In genomic region chr19:18292460-18292809, GRCh38 we compare ENCODE assay signal across 8 cellular contexts. TPM values are rescaled to one million over a fixed set of nuclear protein-coding genes. Genes with fewer than 3 reads are reported as not detected.
A peak's percentile ranks its signal among the peaks of the same experiment; 100 is the strongest.
DNase-seq lines count a peak whose midpoint lies in the region; ATAC-seq and TF ChIP-seq lines count a peak whose summit lies in the region.

No MANE protein-coding gene starts in this region.

- no peak for TF ChIP-seq CTCF in OCI-LY7 (conservative IDR thresholded peaks at IDR 0.05; ENCODE audit: low read length)
- TF ChIP-seq CTCF in neural crest cell (conservative IDR thresholded peaks at IDR 0.05), result no peak

- intact Hi-C loops in OCI-LY7 (cut with micrococcal nuclease; ENCODE audit: unreplicated experiment), result loop anchor here (1.0 kb wide), 1 partner anchor 11 kb away; the partner anchor contains the start of gene JUND

- H3K4me1 Mint-ChIP-seq in neural crest cell, result peaks cover 29% of the 10 kb centered on the region

- peak overlapping the region; percentile 83; the same call in 1 of the 2 replicates for H2AFZ ChIP-seq in OCI-LY7 (ENCODE audit: low read length)

- peak overlapping the region; percentile 87 for H3K4me2 ChIP-seq in OCI-LY7 (ENCODE audit: low read length)

- H3K9me3 ChIP-seq in OCI-LY7 (ENCODE audit: low read length), result no peaks in the 10 kb centered on the region
- no peaks in the 10 kb centered on the region for H3K9me3 ChIP-seq in effector memory CD4-positive, alpha-beta T cell (ENCODE audit: control insufficient read depth, low read length)

- no peaks in the 10 kb centered on the region for H3K9me3 Mint-ChIP-seq in neural crest cell

- no peaks in the 10 kb centered on the region for H3K36me3 ChIP-seq in OCI-LY7 (ENCODE audit: insufficient read depth, low read length)
- H3K36me3 ChIP-seq in effector memory CD4-positive, alpha-beta T cell (ENCODE audit: control insufficient read depth, insufficient read depth, low read length), result no peaks in the 10 kb centered on the region

- H3K79me2 ChIP-seq in OCI-LY7 (ENCODE audit: insufficient read depth, low read depth, low read length), result no peaks in the 10 kb centered on the region

- H3K4me1 ChIP-seq in OCI-LY7 (ENCODE audit: insufficient read depth, low read length, poor library complexity, severe bottlenecking), result peaks cover 57% of the 10 kb centered on the region
- peaks cover 51% of the 10 kb centered on the region for H3K4me1 ChIP-seq in effector memory CD4-positive, alpha-beta T cell (ENCODE audit: control insufficient read depth, insufficient read depth, low read length, poor library complexity, severe bottlenecking)

- peak overlapping the region; percentile 73 for H3K4me3 ChIP-seq in OCI-LY7 (ENCODE audit: low read depth, low read length, poor library complexity, severe bottlenecking)
- peak overlapping the region; percentile 57 for H3K4me3 ChIP-seq in effector memory CD4-positive, alpha-beta T cell (ENCODE audit: insufficient read depth, low read depth, low read length, poor library complexity, severe bottlenecking)

- no peak overlapping the region for H3K27ac Mint-ChIP-seq in neural crest cell (ENCODE audit: unreplicated experiment)

- POLR2A ChIA-PET in OCI-LY7 (lab: Charles Lee), result interaction anchor here (0.7 to 3.1 kb wide), 9 partner anchors 10 to 628 kb away, joined by 3 to 38 read pairs (median 5); partner anchors contain the start of genes JUND and LSM4

- H3K9me2 ChIP-seq in OCI-LY7 (ENCODE audit: insufficient read depth, low read length), result no peaks in the 10 kb centered on the region

- peaks cover 3% of the 10 kb centered on the region for H3K27me3 Mint-ChIP-seq in neural crest cell (ENCODE audit: low read depth)

- BruUV-seq in OCI-LY7 (replicated peaks; lab: Mats Ljungman, UMichigan), result no TSS peak

- CTCF ChIA-PET in OCI-LY7 (lab: Charles Lee; ENCODE audit: unreplicated experiment), result interaction anchor here (0.6 to 1.4 kb wide), 4 partner anchors 11 to 235 kb away, joined by 3 to 4 read pairs (median 4); partner anchors contain the start of gene JUND

- H3K4me3 Mint-ChIP-seq in neural crest cell, result peak overlapping the region; percentile 91

- no peaks in the 10 kb centered on the region for H3K36me3 Mint-ChIP-seq in neural crest cell (ENCODE audit: low read depth)

- ATAC-seq in HG03159 (IDR thresholded peaks at IDR 0.05; ENCODE audit: unreplicated experiment), result no peak

- no peaks in the 10 kb centered on the region for H4K20me1 ChIP-seq in OCI-LY7 (ENCODE audit: insufficient read depth, low read length)

- H3K27ac ChIP-seq in OCI-LY7 (ENCODE audit: low read depth, low read length, poor library complexity, severe bottlenecking), result peak overlapping the region; percentile 59
- peak overlapping the region; percentile 92 for H3K27ac ChIP-seq in effector memory CD4-positive, alpha-beta T cell (ENCODE audit: insufficient read depth, low read length, poor library complexity, severe bottlenecking)

- H3K27me3 ChIP-seq in effector memory CD4-positive, alpha-beta T cell (replicated peaks; ENCODE audit: control insufficient read depth, insufficient read depth, low read length, poor library complexity, severe bottlenecking), result no peaks in the 10 kb centered on the region

- DNase-seq in DMS53 (lab: John Stamatoyannopoulos, UW) (peak; percentile 80), DMS53 treated with DMSO at 0.1 percent for 48 hours (lab: John Stamatoyannopoulos, UW; ENCODE audit: unreplicated experiment) (no peak), OCI-LY7 (ENCODE audit: low spot score) (no peak), neural crest cell (ENCODE audit: low read depth, low spot score) (peak; percentile 24), DMS153 (lab: John Stamatoyannopoulos, UW) (no peak), D341Med (ENCODE audit: low spot score) (no peak)
- no peak for DNase-seq in effector memory CD4-positive, alpha-beta T cell

RNA-seq across cellular contexts. Expression of gene JUND, which starts 11.0 kb away (rescaled TPM):
- total RNA-seq in OCI-LY7 (2014; rRNA removed; shearing (Covaris generic)), result 138 and 144 TPM in 2 replicates
- 79.0 and 92.6 TPM in 2 replicates for total RNA-seq in OCI-LY7 (2022)
- 73.6 and 85.1 TPM in 2 replicates for total RNA-seq in neural crest cell

RNA-seq across cellular contexts. Expression of gene IQCN, which starts 18.2 kb away (rescaled TPM):
- 0.38 and 3.7 TPM in 2 replicates for total RNA-seq in OCI-LY7 (2014; rRNA removed; shearing (Covaris generic))
- total RNA-seq in OCI-LY7 (2022) (1.1 and 2.6 TPM in 2 replicates), neural crest cell (2.2 and 2.5 TPM in 2 replicates)

RNA-seq across cellular contexts. Expression of gene LSM4, which starts 30.4 kb away (rescaled TPM):
- total RNA-seq in OCI-LY7 (2014; rRNA removed; shearing (Covaris generic)), result 451 and 482 TPM in 2 replicates
- total RNA-seq in OCI-LY7 (2022) (232 and 252 TPM in 2 replicates), neural crest cell (283 and 292 TPM in 2 replicates)

RNA-seq across cellular contexts. Expression of gene PGPEP1, which starts 48.0 kb away (rescaled TPM):
- 15.2 and 18.9 TPM in 2 replicates for total RNA-seq in OCI-LY7 (2014; rRNA removed; shearing (Covaris generic))
- total RNA-seq in OCI-LY7 (2022) (44.1 and 54.5 TPM in 2 replicates), neural crest cell (5.2 and 8.3 TPM in 2 replicates)

Comparison
In these comparisons a context has a peak if more than half of its experiments do, and no peak if none do; other contexts are left out.
1. DNase-seq: peak in DMS53 (single experiment) and neural crest cell (single experiment); none in DMS53 treated with DMSO at 0.1 percent for 48 hours (single experiment), OCI-LY7 (single experiment), effector memory CD4-positive, alpha-beta T cell (0 of 3), DMS153 (single experiment) and D341Med (single experiment).